21 cellular contexts compared by ENCODE assay signal in genomic region chr4:177185151-177185550, GRCh38.
DNase-seq lines count a peak whose midpoint lies in the region; ATAC-seq and TF ChIP-seq lines count a peak whose summit lies in the region.
"Had no signal": no experiment of that assay in that cellular context is flagged by ENCODE, and none has a peak within 500 bp of the region (broad histone marks: within the 10 kb centered on the region; RNA-seq: fewer than 3 reads in every experiment).

No MANE protein-coding gene starts in this region.

- no peak for TF ChIP-seq CTCF in DND-41 (IDR thresholded peaks at IDR 0.05; ENCODE audit: borderline replicate concordance, extremely low read depth, low read length, poor library complexity, severe bottlenecking)
- TF ChIP-seq CTCF in epithelial cell of esophagus (IDR thresholded peaks at IDR 0.05; ENCODE audit: insufficient read depth, low read depth, low read length, missing control alignments), result no peak
- no peak for TF ChIP-seq CTCF in suprapubic skin (IDR thresholded peaks at IDR 0.05)

- no peak; the same call in 2 of the 3 replicates for ATAC-seq in DND-41 (ENCODE audit: insufficient read depth, low read depth)
- no peak for ATAC-seq in GM18519 (IDR thresholded peaks at IDR 0.05; ENCODE audit: low FRiP score, unreplicated experiment)
- ATAC-seq: activated CD8-positive, alpha-beta T cell treated with anti-CD3 and anti-CD28 coated beads for 36 hours had no signal

- no peak overlapping the region for H2BK15ac ChIP-seq in mesendoderm (replicated peaks; ENCODE audit: low read depth)

- H3K4me2 ChIP-seq in DND-41 (ENCODE audit: insufficient read depth, low read length) (no peak overlapping the region), mesendoderm (ENCODE audit: low read length) (no peak overlapping the region)

- peaks cover 96% of the 10 kb centered on the region for H3K79me2 ChIP-seq in DND-41 (ENCODE audit: insufficient read depth, low read length)
- no peaks in the 10 kb centered on the region for H3K79me2 ChIP-seq in mesendoderm (ENCODE audit: control insufficient read depth, insufficient read depth, low read length)

- H2BK5ac ChIP-seq in mesendoderm (ENCODE audit: low read length), result no peak overlapping the region

- WGBS in mesendoderm (ENCODE audit: extremely low coverage, insufficient coverage, low lambda C conversion rate), result no CpG with 5 or more reads among the region's 2 CpGs
- 87% methylated on average over 2 of the region's 2 CpGs for WGBS in suprapubic skin

- no peak overlapping the region for H3K56ac ChIP-seq in mesendoderm (ENCODE audit: low read length)

- H3K18ac ChIP-seq in mesendoderm (ENCODE audit: low read length), result no peak overlapping the region

- H3K27ac ChIP-seq in DND-41 (ENCODE audit: low read length), result 0 out of 2 replicates have a peak overlapping the region, but pooled peaks have one; percentile 19
- no peak overlapping the region for H3K27ac ChIP-seq in mesendoderm (ENCODE audit: low read depth, low read length)
- H3K27ac ChIP-seq in suprapubic skin, result no peak overlapping the region
- H3K27ac ChIP-seq: epithelial cell of prostate, left ventricle myocardium inferior, RWPE1, transverse colon had no signal

- H4K20me1 ChIP-seq in DND-41 (ENCODE audit: insufficient read depth, low read length), result peaks cover 12% of the 10 kb centered on the region; the same call in 1 of the 2 replicates

- no peak overlapping the region for H4K8ac ChIP-seq in mesendoderm (ENCODE audit: low read depth, low read length)

- H3K4ac ChIP-seq in mesendoderm (ENCODE audit: low read depth, low read length), result no peak overlapping the region

- H3K4me3 ChIP-seq in DND-41 (ENCODE audit: low read depth in 1 of 2, low read length in 2 of 2) (no peak overlapping the region), epithelial cell of esophagus (ENCODE audit: low read length) (no peak overlapping the region), mesendoderm (ENCODE audit: low read length) (no peak overlapping the region), suprapubic skin (no peak overlapping the region)
- H3K4me3 ChIP-seq: left ventricle myocardium inferior, transverse colon had no signal

- no peak overlapping the region for H2AK5ac ChIP-seq in mesendoderm (ENCODE audit: low read length)

- H3K79me1 ChIP-seq in mesendoderm (ENCODE audit: low read length), result no peaks in the 10 kb centered on the region

- no peaks in the 10 kb centered on the region for H3K4me1 ChIP-seq in DND-41 (ENCODE audit: insufficient read depth, low read length)
- no peaks in the 10 kb centered on the region for H3K4me1 ChIP-seq in mesendoderm (ENCODE audit: control insufficient read depth, low read depth, low read length)
- H3K4me1 ChIP-seq in suprapubic skin, result no peaks in the 10 kb centered on the region
- H3K4me1 ChIP-seq: left ventricle myocardium inferior, transverse colon had no signal

- peaks cover 64% of the 10 kb centered on the region for H3K36me3 ChIP-seq in DND-41 (ENCODE audit: insufficient read depth, low read length)
- no peaks in the 10 kb centered on the region for H3K36me3 ChIP-seq in mesendoderm (ENCODE audit: control insufficient read depth, insufficient read depth, low read length)
- H3K36me3 ChIP-seq in suprapubic skin, result no peaks in the 10 kb centered on the region
- H3K36me3 ChIP-seq: left ventricle myocardium inferior, transverse colon had no signal

- no peak overlapping the region for H2AFZ ChIP-seq in DND-41 (ENCODE audit: low read depth, low read length)

- H3K27me3 ChIP-seq in DND-41 (ENCODE audit: insufficient read depth, low read length, poor library complexity), result no peaks in the 10 kb centered on the region
- no peaks in the 10 kb centered on the region for H3K27me3 ChIP-seq in mesendoderm (ENCODE audit: insufficient read depth, low read length, poor library complexity)
- H3K27me3 ChIP-seq in suprapubic skin, result no peaks in the 10 kb centered on the region
- H3K27me3 ChIP-seq: transverse colon had no signal

- no peak for DNase-seq in DND-41
- peak; percentile 3 for DNase-seq in HT1080 (ENCODE audit: low read depth)
- peak; percentile 35 for DNase-seq in epithelial cell of esophagus (ENCODE audit: low read depth)
- peak; percentile 11 for DNase-seq in mesendoderm
- DNase-seq in stimulated activated CD4-positive, alpha-beta T cell treated with anti-CD3 and anti-CD28 coated beads, Interleukin-4, amount 100 ng/mL, for 24 hours, result no peak
- DNase-seq in suprapubic skin (ENCODE audit: low spot score in 2 of 2), result no peak
- DNase-seq in COLO829 (ENCODE audit: low spot score), result no peak
- DNase-seq: activated CD4-positive, alpha-beta T cell treated with anti-CD3 and anti-CD28 coated beads for 1 hour; activated CD8-positive, alpha-beta T cell treated with anti-CD3 and anti-CD28 coated beads for 36 hours; activated gamma-delta T cell treated with Interleukin-2 at 50 U/mL for 16 hours; DMS53; left ventricle myocardium inferior; naive B cell; NCI-H446; NCI-H774; nucleus accumbens; T-helper 1 cell; transverse colon had no signal

- no peak overlapping the region for H3K23ac ChIP-seq in mesendoderm (ENCODE audit: low read length)

- H2BK120ac ChIP-seq in mesendoderm (ENCODE audit: low read depth, low read length), result no peak overlapping the region

- H3K9me3 ChIP-seq in DND-41 (ENCODE audit: insufficient read depth, low read length, severe bottlenecking) (no peaks in the 10 kb centered on the region), suprapubic skin (no peaks in the 10 kb centered on the region)
- H3K9me3 ChIP-seq: left ventricle myocardium inferior, transverse colon had no signal

- H3K9ac ChIP-seq in DND-41 (ENCODE audit: low read depth, low read length), result no peak overlapping the region
- no peak overlapping the region for H3K9ac ChIP-seq in mesendoderm (ENCODE audit: low read length)

- no peak for TF ChIP-seq POLR2A in suprapubic skin (IDR thresholded peaks at IDR 0.05)

- H4K5ac ChIP-seq in mesendoderm (ENCODE audit: low read length), result no peak overlapping the region

- TF ChIP-seq EP300 in suprapubic skin (IDR thresholded peaks at IDR 0.05), result no peak

Comparison
In these comparisons a context has a peak if more than half of its experiments do, and no peak if none do; other contexts are left out.
1. DNase-seq: peak in HT1080 (single experiment), epithelial cell of esophagus (single experiment) and mesendoderm (single experiment); none in DND-41 (single experiment), stimulated activated CD4-positive, alpha-beta T cell treated with anti-CD3 and anti-CD28 coated beads, Interleukin-4, amount 100 ng/mL, for 24 hours (single experiment), suprapubic skin (0 of 2) and COLO829 (single experiment).